ENCODE assay signal across 19 cellular contexts in the genomic region with DNA sequence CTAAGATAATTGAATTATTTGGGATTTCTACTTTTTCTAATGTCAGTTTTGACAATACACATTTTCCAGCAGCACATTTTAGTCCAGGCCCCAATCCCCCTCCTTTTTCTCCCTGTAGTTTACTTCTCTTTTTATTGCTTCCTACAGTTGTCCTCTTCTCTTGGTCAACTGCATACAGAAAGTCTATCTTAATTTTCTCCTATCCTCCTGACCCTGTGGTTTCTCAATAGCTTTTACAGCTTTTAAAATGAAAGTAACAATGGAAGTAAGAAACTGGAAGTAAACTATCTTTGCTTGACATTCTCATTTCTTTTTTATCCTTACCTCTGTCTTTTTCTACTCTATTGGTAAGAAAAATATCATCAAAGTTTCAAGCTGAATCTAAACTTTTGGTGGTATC.
"Had no signal": no experiment of that assay in that cellular context is flagged by ENCODE, and none has a peak within 500 bp of the region (broad histone marks: within the 10 kb centered on the region; RNA-seq: fewer than 3 reads in every experiment).

No MANE protein-coding gene starts in this region.

- H3K9me3 ChIP-seq: mucosa of descending colon, sigmoid colon, thoracic aorta had no signal

- ATAC-seq: activated CD4-positive, CD25-positive, alpha-beta regulatory T cell treated with anti-CD3 and anti-CD28 coated beads, Interleukin-2, amount 50 U/mL, for 24 hours; mucosa of descending colon; naive thymus-derived CD4-positive, alpha-beta T cell had no signal

- H3K27ac Mint-ChIP-seq: naive thymus-derived CD4-positive, alpha-beta T cell had no signal

- H3K4me1 Mint-ChIP-seq: central memory CD8-positive, alpha-beta T cell; naive thymus-derived CD4-positive, alpha-beta T cell had no signal

- DNase-seq: activated CD4-positive, alpha-beta T cell treated with anti-CD3 and anti-CD28 coated beads, Interleukin-2, amount 50 U/mL, for 4 hours; activated naive CD4-positive, alpha-beta T cell treated with Interleukin-2 at 50 U/mL for 16 hours; activated T-cell treated with anti-CD3 and anti-CD28 coated beads for 4 hours; anterior cingulate cortex; brain microvascular endothelial cell; cortex of kidney; effector CD8-positive, alpha-beta T cell; foreskin fibroblast; glutamatergic neuron; left ventricle myocardium inferior; mucosa of descending colon; naive thymus-derived CD4-positive, alpha-beta T cell; sigmoid colon; spleen; stimulated activated CD4-positive, alpha-beta T cell treated with anti-CD3 and anti-CD28 coated beads, Interleukin-1b, Interleukin-23, amount 100 ng/mL, for 48 hours had no signal

- H3K36me3 ChIP-seq: brain microvascular endothelial cell, left ventricle myocardium inferior, sigmoid colon, spleen, thoracic aorta had no signal

- H3K27me3 ChIP-seq: brain microvascular endothelial cell, sigmoid colon, spleen had no signal

- H3K9me3 Mint-ChIP-seq: central memory CD8-positive, alpha-beta T cell had no signal

- H3K4me3 Mint-ChIP-seq: central memory CD8-positive, alpha-beta T cell; naive thymus-derived CD4-positive, alpha-beta T cell had no signal

- H3K4me3 ChIP-seq: left ventricle myocardium inferior, mucosa of descending colon, sigmoid colon, spleen, thoracic aorta had no signal

- H3K4me1 ChIP-seq: left ventricle myocardium inferior, parathyroid adenoma, sigmoid colon, spleen had no signal

- H3K27ac ChIP-seq: brain microvascular endothelial cell, left ventricle myocardium inferior, parathyroid adenoma, sigmoid colon, spleen, thoracic aorta had no signal
